In genomic region chr3:57594144-57594543, GRCh38 we compare ENCODE assay signal across 12 cellular contexts. TPM values are rescaled to one million over a fixed set of nuclear protein-coding genes. Genes with fewer than 3 reads are reported as not detected.
DNase-seq lines count a peak whose midpoint lies in the region; ATAC-seq and TF ChIP-seq lines count a peak whose summit lies in the region.
"Had no signal": no experiment of that assay in that cellular context is flagged by ENCODE, and none has a peak within 500 bp of the region (broad histone marks: within the 10 kb centered on the region; RNA-seq: fewer than 3 reads in every experiment).

No MANE protein-coding gene starts in this region.

- ATAC-seq in foreskin keratinocyte, result no peak

- in situ Hi-C loops in astrocyte of the cerebellum (cut with HindIII; ENCODE audit: low sequenced_read_pairs), result no loop called here

- CTCF ChIA-PET in AG04449 (lab: Yijun Ruan, JAX), result interaction anchor here (1.1 to 1.8 kb wide), 3 partner anchors 37 to 259 kb away, joined by 3 to 6 read pairs (median 4); no protein-coding TSS in a partner anchor

- 90 to 95% methylated on average over 2 of the region's 4 CpGs for WGBS in mesodermal cell (ENCODE audit: insufficient coverage in 2 of 2), 2 experiments

- POLR2A ChIA-PET in AG04449 (lab: Yijun Ruan, JAX), result interaction anchor here (1.2 kb wide), 1 partner anchor 13 kb away, joined by 4 read pairs; no protein-coding TSS in a partner anchor

- H3K27ac Mint-ChIP-seq in HFFc6, result peak overlapping the region; percentile 99

- H3K4me1 Mint-ChIP-seq in HFFc6 (ENCODE audit: low read depth), result peaks cover 51% of the 10 kb centered on the region

- peak overlapping the region; percentile 75 for H3K4me3 ChIP-seq in AG04449 (ENCODE audit: low read depth, low read length)
- H3K4me3 ChIP-seq in astrocyte of the cerebellum (ENCODE audit: low read depth, low read length), result peak overlapping the region; percentile 89
- H3K4me3 ChIP-seq in mesodermal cell (ENCODE audit: extremely low read depth, insufficient read depth, low read length, poor library complexity, severe bottlenecking), result peak overlapping the region; percentile 82

- peaks cover 48% of the 10 kb centered on the region for H3K36me3 ChIP-seq in mesodermal cell (ENCODE audit: control insufficient read depth, insufficient read depth, low read length)
- H3K36me3 ChIP-seq: ovary had no signal

- no peaks in the 10 kb centered on the region for H3K9me3 ChIP-seq in mesodermal cell (ENCODE audit: control insufficient read depth, low read length)
- H3K9me3 ChIP-seq: ovary had no signal

- TF ChIP-seq CTCF in AG04449 (IDR thresholded peaks at IDR 0.05; ENCODE audit: insufficient read depth, low read length, missing control alignments) (no peak), HFFc6 (IDR thresholded peaks at IDR 0.05) (no peak), astrocyte of the cerebellum (IDR thresholded peaks at IDR 0.05; ENCODE audit: low read depth, low read length, missing control alignments) (no peak), foreskin keratinocyte (conservative IDR thresholded peaks at IDR 0.05) (no peak)

- peaks cover 52% of the 10 kb centered on the region for H3K36me3 Mint-ChIP-seq in HFFc6 (ENCODE audit: low read depth)

- no peaks in the 10 kb centered on the region for H3K27me3 ChIP-seq in foreskin keratinocyte
- H3K27me3 ChIP-seq: ovary had no signal

- H3K4me3 Mint-ChIP-seq in HFFc6, result peak overlapping the region; percentile 99

- H3K4me1 ChIP-seq in mesodermal cell (ENCODE audit: control insufficient read depth, insufficient read depth, low read length, poor library complexity, severe bottlenecking) (peaks cover 4% of the 10 kb centered on the region), foreskin keratinocyte (peaks cover 10% of the 10 kb centered on the region)

- DNase-seq in AG04449 (ENCODE audit: low read depth, low spot score) (no peak), HFFc6 (no peak), astrocyte of the cerebellum (ENCODE audit: low read depth) (no peak), OCI-M1 (lab: John Stamatoyannopoulos, UW) (no peak), NCI-H2171 (lab: John Stamatoyannopoulos, UW) (no peak), foreskin keratinocyte (no peak), HuH-7.5 (ENCODE audit: low spot score) (no peak)
- DNase-seq: activated effector memory CD4-positive, alpha-beta T cell treated with Interleukin-2 at 50 U/mL for 16 hours; KG1; NCI-H446 treated with DMSO at 0.1 percent for 48 hours; ovary had no signal

- H3K27me3 Mint-ChIP-seq in HFFc6 (ENCODE audit: insufficient read depth), result peaks cover 22% of the 10 kb centered on the region

- H3K27ac ChIP-seq in mesodermal cell (ENCODE audit: low read depth, low read length, severe bottlenecking) (no peak overlapping the region), foreskin keratinocyte (no peak overlapping the region)
- H3K27ac ChIP-seq: ovary had no signal

- H3K9me3 Mint-ChIP-seq in HFFc6, result peaks cover 8% of the 10 kb centered on the region; the same call in 1 of the 2 replicates

RNA-seq across cellular contexts. Expression of gene ARF4, which starts 3.0 kb away (rescaled TPM):
- total RNA-seq in HFFc6 (2021; fragmentation: NEBNext Ultra II Directional; extraction: Animal tissue kit (Norgen Biotek cat#: 25700)), result 100 to 1,000 TPM; 446 to 567 (median 535) TPM
- 332 TPM for polyA plus RNA-seq in mesodermal cell (2013, experiment 1 of 2)
- 307 TPM for polyA plus RNA-seq in mesodermal cell (2013, experiment 2 of 2)
- 219 and 247 TPM in 2 replicates for total RNA-seq in foreskin keratinocyte
- 219 and 221 TPM in 2 replicates for polyA plus RNA-seq in foreskin keratinocyte

RNA-seq across cellular contexts. Expression of gene PDE12, which starts 38.1 kb away (rescaled TPM):
- 10 to 100 TPM; 17.6 to 21.9 (median 20.8) TPM for total RNA-seq in HFFc6 (2021; fragmentation: NEBNext Ultra II Directional; extraction: Animal tissue kit (Norgen Biotek cat#: 25700))
- 8.8 TPM for polyA plus RNA-seq in mesodermal cell (2013, experiment 1 of 2)
- 7.1 TPM for polyA plus RNA-seq in mesodermal cell (2013, experiment 2 of 2)
- 21.0 and 24.1 TPM in 2 replicates for total RNA-seq in foreskin keratinocyte
- polyA plus RNA-seq in foreskin keratinocyte, result 4.4 and 5.6 TPM in 2 replicates

RNA-seq across cellular contexts. Expression of gene DNAH12, which starts 50.0 kb away (rescaled TPM):
- under 1 TPM in 5 of 6 experiments, not detected in 1; 0.05 to 0.07 (median 0.05) TPM for total RNA-seq in HFFc6 (2021; fragmentation: NEBNext Ultra II Directional; extraction: Animal tissue kit (Norgen Biotek cat#: 25700))
- polyA plus RNA-seq in mesodermal cell (2013, experiment 1 of 2), result 0.07 TPM
- polyA plus RNA-seq in mesodermal cell (2013, experiment 2 of 2), result 0.20 TPM
- total RNA-seq in foreskin keratinocyte, result under 0.01 TPM in 1 of 2 replicates, not detected in the other
- polyA plus RNA-seq in foreskin keratinocyte, result not detected in 2 replicates
